In the genomic region with DNA sequence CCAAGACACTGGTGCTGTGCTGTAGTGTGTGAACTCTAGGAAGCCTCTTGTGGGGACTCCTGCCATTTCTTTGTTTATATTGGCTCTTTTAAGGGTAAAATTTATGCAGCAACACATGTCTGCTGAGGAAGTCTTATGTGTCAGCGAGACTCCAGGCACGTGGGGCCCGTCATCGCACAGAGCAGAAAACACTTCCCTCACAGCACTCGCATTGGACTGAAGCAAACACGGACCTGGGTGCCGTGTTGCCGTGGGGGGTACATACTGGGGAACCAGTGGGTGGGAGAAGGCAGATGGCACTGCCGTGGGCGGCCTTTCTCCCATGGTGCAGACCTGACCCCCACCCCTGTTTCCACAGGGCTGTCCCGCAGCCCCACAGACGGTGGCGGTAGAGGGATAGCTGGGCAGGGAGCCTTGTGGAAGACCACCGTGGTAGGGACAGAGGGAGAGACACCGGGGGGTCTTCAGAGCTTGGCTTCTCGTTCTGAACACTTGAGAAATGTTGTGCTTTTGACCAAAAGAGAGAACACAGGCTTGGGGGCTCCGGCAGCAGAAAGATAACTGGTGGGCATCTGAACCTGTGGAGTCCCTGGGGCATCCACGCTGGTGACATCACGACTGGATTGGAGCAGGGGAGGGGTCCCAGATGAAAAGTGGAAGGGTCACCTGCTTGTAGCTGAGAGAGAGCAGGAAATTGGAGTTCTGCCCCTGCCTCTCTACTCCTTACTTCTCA, we compare ENCODE assay signal across 26 cellular contexts.
A peak's percentile ranks its signal among the peaks of the same experiment; 100 is the strongest.
DNase-seq lines count a peak whose midpoint lies in the region; ATAC-seq lines count a peak whose summit lies in the region.
"Had no signal": no experiment of that assay in that cellular context is flagged by ENCODE, and none has a peak within 500 bp of the region (broad histone marks: within the 10 kb centered on the region; RNA-seq: fewer than 3 reads in every experiment).

No MANE protein-coding gene starts in this region.

- intact Hi-C loops in activated naive CD4-positive, alpha-beta T cell treated with anti-CD3 and anti-CD28 coated beads for 36 hours (cut with micrococcal nuclease) = loop anchor here (5.0 kb wide), 1 partner anchor 100 kb away; no protein-coding TSS in a partner anchor
- intact Hi-C loops in sciatic nerve (cut with DNase I) = no loop called here

- H3K4me1 Mint-ChIP-seq in activated naive CD4-positive, alpha-beta T cell treated with anti-CD3 and anti-CD28 coated beads for 36 hours (ENCODE audit: low read depth) = peaks cover 28% of the 10 kb centered on the region
- H3K4me1 Mint-ChIP-seq: B cell; memory B cell; stimulated activated memory B cell treated with anti-CD40 and anti-IgM and Interleukin-4, amounts not matched to agents 10 μg/mL and 1 μg/mL and 100 μg/mL, for 72 hours; T-helper 17 cell had no signal

- no peaks in the 10 kb centered on the region for H3K36me3 Mint-ChIP-seq in activated naive CD4-positive, alpha-beta T cell treated with anti-CD3 and anti-CD28 coated beads for 36 hours (ENCODE audit: low read depth)
- H3K36me3 Mint-ChIP-seq: memory B cell; stimulated activated memory B cell treated with anti-CD40 and anti-IgM and Interleukin-4, amounts not matched to agents 10 μg/mL and 1 μg/mL and 100 μg/mL, for 72 hours had no signal

- CTCF ChIA-PET in activated naive CD4-positive, alpha-beta T cell treated with anti-CD3 and anti-CD28 coated beads for 36 hours (lab: Charles Lee) = no interaction called here

- peak; percentile 73 for ATAC-seq in sciatic nerve
- ATAC-seq in GM18870 (IDR thresholded peaks at IDR 0.05; ENCODE audit: unreplicated experiment) = no peak
- ATAC-seq: stimulated activated memory B cell treated with anti-CD40 and anti-IgM and Interleukin-4, amounts not matched to agents 10 μg/mL and 1 μg/mL and 100 μg/mL, for 72 hours; T-helper 17 cell had no signal

- peaks cover 5% of the 10 kb centered on the region for H3K27me3 Mint-ChIP-seq in activated naive CD4-positive, alpha-beta T cell treated with anti-CD3 and anti-CD28 coated beads for 36 hours (ENCODE audit: low read depth)
- H3K27me3 Mint-ChIP-seq: activated CD4-positive, alpha-beta T cell treated with anti-CD3 and anti-CD28 coated beads, Interleukin-2, amount 10 ng/mL, durations not matched to agents 24 days and 14 days had no signal

- peak; percentile 44 for DNase-seq in activated naive CD4-positive, alpha-beta T cell treated with anti-CD3 and anti-CD28 coated beads for 36 hours
- no peak for DNase-seq in activated naive CD4-positive, alpha-beta T cell (lab: John Stamatoyannopoulos, UW)
- DNase-seq in RPMI7951 (ENCODE audit: low read depth) (peak; percentile 3), islet precursor cell (peak; percentile 30), sciatic nerve (ENCODE audit: low spot score) (no peak), NCI-H2171 (lab: John Stamatoyannopoulos, UW) (no peak)
- no peak for DNase-seq in stimulated activated CD8-positive, alpha-beta memory T cell treated with anti-CD3 and anti-CD28 coated beads, Interleukin-4, amount 100 ng/mL, for 48 hours
- DNase-seq: activated CD4-positive, alpha-beta T cell treated with anti-CD3 and anti-CD28 coated beads, Interleukin-2, amount 10 ng/mL, durations not matched to agents 24 days and 14 days; activated CD8-positive, alpha-beta memory T cell treated with anti-CD3 and anti-CD28 coated beads, Interleukin-2, amount 50 U/mL, for 4 hours; DMS79; H7; kidney glomerular epithelial cell; NCI-H1048; NCI-H187 treated with DMSO at 0.1 percent for 48 hours; NCI-H2227 treated with DMSO at 0.1 percent for 48 hours; NCI-H69; occipital lobe; retina; stimulated activated CD4-positive, alpha-beta T cell treated with anti-CD3 and anti-CD28 coated beads, Interleukin-2, amount 100 ng/mL, for 24 hours; T-helper 17 cell; uterus had no signal

- H3K4me3 Mint-ChIP-seq in activated naive CD4-positive, alpha-beta T cell treated with anti-CD3 and anti-CD28 coated beads for 36 hours = no peak overlapping the region
- H3K4me3 Mint-ChIP-seq: activated CD4-positive, alpha-beta T cell treated with anti-CD3 and anti-CD28 coated beads, Interleukin-2, amount 10 ng/mL, durations not matched to agents 24 days and 14 days; B cell; memory B cell; stimulated activated memory B cell treated with anti-CD40 and anti-IgM and Interleukin-4, amounts not matched to agents 10 μg/mL and 1 μg/mL and 100 μg/mL, for 72 hours; T-helper 17 cell had no signal

- H3K27ac Mint-ChIP-seq in activated naive CD4-positive, alpha-beta T cell treated with anti-CD3 and anti-CD28 coated beads for 36 hours = no peak overlapping the region
- H3K27ac Mint-ChIP-seq: activated CD4-positive, alpha-beta T cell treated with anti-CD3 and anti-CD28 coated beads, Interleukin-2, amount 10 ng/mL, durations not matched to agents 24 days and 14 days; activated T-helper 2 cell treated with anti-CD3 and anti-CD28 coated beads, Interferon-gamma antibody, Interleukin-2, Interleukin-4, amounts not matched to agents 10 μg/mL and 5 μg/mL and 100 μg/mL, durations not matched to agents 14 hours and 24 hours and 36 hours; B cell; memory B cell; stimulated activated memory B cell treated with anti-CD40 and anti-IgM and Interleukin-4, amounts not matched to agents 10 μg/mL and 1 μg/mL and 100 μg/mL, for 72 hours; T-helper 17 cell had no signal

- H3K9me3 Mint-ChIP-seq in activated naive CD4-positive, alpha-beta T cell treated with anti-CD3 and anti-CD28 coated beads for 36 hours = peaks cover 5% of the 10 kb centered on the region
- H3K9me3 Mint-ChIP-seq: activated CD4-positive, alpha-beta T cell treated with anti-CD3 and anti-CD28 coated beads, Interleukin-2, amount 10 ng/mL, durations not matched to agents 24 days and 14 days; activated T-helper 2 cell treated with anti-CD3 and anti-CD28 coated beads, Interferon-gamma antibody, Interleukin-2, Interleukin-4, amounts not matched to agents 10 μg/mL and 5 μg/mL and 100 μg/mL, durations not matched to agents 14 hours and 24 hours and 36 hours; memory B cell had no signal

Comparison
In these comparisons a context has a peak if more than half of its experiments do, and no peak if none do; other contexts are left out.
1. DNase-seq: peak in activated naive CD4-positive, alpha-beta T cell treated with anti-CD3 and anti-CD28 coated beads for 36 hours (single experiment), RPMI7951 (single experiment) and islet precursor cell (single experiment); none in activated naive CD4-positive, alpha-beta T cell (0 of 4), sciatic nerve (single experiment), NCI-H2171 (single experiment) and stimulated activated CD8-positive, alpha-beta memory T cell treated with anti-CD3 and anti-CD28 coated beads, Interleukin-4, amount 100 ng/mL, for 48 hours (single experiment).